ENCODE assay signal across 11 cellular contexts in genomic region chr2:240438810-240439697, GRCh38. TPM values are rescaled to one million over a fixed set of nuclear protein-coding genes. Genes with fewer than 3 reads are reported as not detected.
A peak's percentile ranks its signal among the peaks of the same experiment; 100 is the strongest.
DNase-seq lines count a peak whose midpoint lies in the region; ATAC-seq and TF ChIP-seq lines count a peak whose summit lies in the region.
"Had no signal": no experiment of that assay in that cellular context is flagged by ENCODE, and none has a peak within 500 bp of the region (broad histone marks: within the 10 kb centered on the region; RNA-seq: fewer than 3 reads in every experiment).

No MANE protein-coding gene starts in this region.

- no peak for TF ChIP-seq POLR2A in vagina (IDR thresholded peaks at IDR 0.05)

- H3F3A ChIP-seq in neural progenitor cell (ENCODE audit: low read depth) (no peaks in the 10 kb centered on the region), PC-9 (ENCODE audit: insufficient read depth, low read depth) (peaks cover 8% of the 10 kb centered on the region; the same call in 1 of the 2 replicates)

- H3K27ac ChIP-seq in fibroblast of lung (ENCODE audit: insufficient read depth, low read length) (no peak overlapping the region), neural progenitor cell (no peak overlapping the region), vagina (peak overlapping the region; percentile 67), PC-9 (no peak overlapping the region)

- POLR2A ChIA-PET in activated CD8-positive, alpha-beta T cell treated with anti-CD3 and anti-CD28 coated beads for 36 hours (lab: Charles Lee) = no interaction called here
- POLR2A ChIA-PET in activated CD8-positive, alpha-beta T cell treated with anti-CD3 and anti-CD28 coated beads, Interleukin-2, amount 10 ng/mL, durations not matched to agents 7 days and 5 days (lab: Charles Lee) = no interaction called here
- POLR2A ChIA-PET in PC-9 (lab: Charles Lee; ENCODE audit: unreplicated experiment) = interaction anchor here (0.7 to 1.1 kb wide), 2 partner anchors 11 to 205 kb away, joined by 3 read pairs; no protein-coding TSS in a partner anchor

- TF ChIP-seq CTCF in activated CD8-positive, alpha-beta T cell treated with anti-CD3 and anti-CD28 coated beads for 36 hours (IDR thresholded peaks at IDR 0.05) = no peak
- no peak for TF ChIP-seq CTCF in fibroblast of lung (conservative IDR thresholded peaks at IDR 0.05 in 1 of 2, IDR thresholded peaks at IDR 0.05 in 1 of 2; ENCODE audit: low read depth in 1 of 2, low read length in 2 of 2)
- TF ChIP-seq CTCF in neural progenitor cell (IDR thresholded peaks at IDR 0.05) = no peak
- TF ChIP-seq CTCF in vagina (IDR thresholded peaks at IDR 0.05) = no peak
- no peak for TF ChIP-seq CTCF in PC-9 (conservative IDR thresholded peaks at IDR 0.05)

- no peak for ATAC-seq in activated CD8-positive, alpha-beta T cell treated with anti-CD3 and anti-CD28 coated beads for 36 hours
- ATAC-seq in activated CD8-positive, alpha-beta T cell treated with anti-CD3 and anti-CD28 coated beads, Interleukin-2, amount 10 ng/mL, durations not matched to agents 7 days and 5 days = no peak
- ATAC-seq in HG03139 (IDR thresholded peaks at IDR 0.05; ENCODE audit: unreplicated experiment) = no peak

- peak overlapping the region; percentile 52 for H3K4me2 ChIP-seq in fibroblast of lung (ENCODE audit: extremely low read depth, insufficient read depth, low read length)
- no peak overlapping the region for H3K4me2 ChIP-seq in neural progenitor cell
- H3K4me2 ChIP-seq in PC-9 = no peak overlapping the region; the same call in 1 of the 2 replicates

- H3K9ac ChIP-seq in fibroblast of lung (ENCODE audit: insufficient read depth, low read length) = no peak overlapping the region
- no peak overlapping the region for H3K9ac ChIP-seq in neural progenitor cell

- H3K36me3 ChIP-seq in fibroblast of lung (ENCODE audit: control insufficient read depth, insufficient read depth, low read length) = peaks cover 12% of the 10 kb centered on the region
- H3K36me3 ChIP-seq in neural progenitor cell = no peaks in the 10 kb centered on the region
- H3K36me3 ChIP-seq in vagina = no peaks in the 10 kb centered on the region
- no peaks in the 10 kb centered on the region for H3K36me3 ChIP-seq in PC-9 (ENCODE audit: low read depth)

- H3K36me3 Mint-ChIP-seq in activated CD8-positive, alpha-beta T cell treated with anti-CD3 and anti-CD28 coated beads for 36 hours (ENCODE audit: low read depth) = no peaks in the 10 kb centered on the region
- H3K36me3 Mint-ChIP-seq in activated CD8-positive, alpha-beta T cell treated with anti-CD3 and anti-CD28 coated beads, Interleukin-2, amount 10 ng/mL, durations not matched to agents 7 days and 5 days (ENCODE audit: low read depth) = no peaks in the 10 kb centered on the region
- H3K36me3 Mint-ChIP-seq in neural progenitor cell = no peaks in the 10 kb centered on the region
- H3K36me3 Mint-ChIP-seq: IgD-negative memory B cell; stimulated activated memory B cell treated with anti-CD40 and anti-IgM and Interleukin-4, amounts not matched to agents 10 μg/mL and 1 μg/mL and 100 μg/mL, for 72 hours had no signal

- H4K20me1 ChIP-seq in fibroblast of lung (ENCODE audit: control insufficient read depth, extremely low read depth, insufficient read depth, low read length) (no peaks in the 10 kb centered on the region), neural progenitor cell (ENCODE audit: low read depth) (peaks cover 64% of the 10 kb centered on the region), PC-9 (ENCODE audit: insufficient read depth) (peaks cover 27% of the 10 kb centered on the region)

- H3K27me3 ChIP-seq in fibroblast of lung (ENCODE audit: control insufficient read depth, insufficient read depth, low read length) = no peaks in the 10 kb centered on the region
- peaks cover 17% of the 10 kb centered on the region for H3K27me3 ChIP-seq in neural progenitor cell
- no peaks in the 10 kb centered on the region for H3K27me3 ChIP-seq in vagina
- no peaks in the 10 kb centered on the region for H3K27me3 ChIP-seq in PC-9 (ENCODE audit: insufficient read depth, low read depth)

- H3K4me3 ChIP-seq in fibroblast of lung (replicated peaks in 1 of 4; ENCODE audit: control extremely low read depth in 1 of 4, insufficient read depth in 1 of 4, low read depth in 3 of 4, low read length in 4 of 4) (peak overlapping the region in 1 of 4 experiments; percentile 79), neural progenitor cell (no peak overlapping the region), vagina (no peak overlapping the region), PC-9 (no peak overlapping the region)

- no peak overlapping the region for H2AFZ ChIP-seq in fibroblast of lung (ENCODE audit: low read length)
- H2AFZ ChIP-seq in neural progenitor cell (replicated peaks) = no peak overlapping the region
- no peak overlapping the region for H2AFZ ChIP-seq in PC-9

- BruUV-seq in PC-9 (replicated peaks; lab: Mats Ljungman, UMichigan) = no TSS peak

- H3K27ac Mint-ChIP-seq in activated CD8-positive, alpha-beta T cell treated with anti-CD3 and anti-CD28 coated beads for 36 hours = no peak overlapping the region
- no peak overlapping the region for H3K27ac Mint-ChIP-seq in activated CD8-positive, alpha-beta T cell treated with anti-CD3 and anti-CD28 coated beads, Interleukin-2, amount 10 ng/mL, durations not matched to agents 7 days and 5 days
- H3K27ac Mint-ChIP-seq in neural progenitor cell = no peak overlapping the region
- H3K27ac Mint-ChIP-seq: activated T-cell treated with anti-CD3 and anti-CD28 coated beads, Interleukin-2, amount 50 U/mL, for 72 hours; IgD-negative memory B cell; stimulated activated memory B cell treated with anti-CD40 and anti-IgM and Interleukin-4, amounts not matched to agents 10 μg/mL and 1 μg/mL and 100 μg/mL, for 72 hours had no signal

- no peaks in the 10 kb centered on the region for H3K9me2 ChIP-seq in PC-9 (ENCODE audit: insufficient read depth)

- in situ Hi-C loops in ACHN (cut with HindIII; ENCODE audit: low pct_ligation_motif_present, low pct_unique_long_range_greater_than_20kb, low sequenced_read_pairs) = no loop called here

- no peaks in the 10 kb centered on the region for H3K9me3 Mint-ChIP-seq in activated CD8-positive, alpha-beta T cell treated with anti-CD3 and anti-CD28 coated beads for 36 hours
- H3K9me3 Mint-ChIP-seq in activated CD8-positive, alpha-beta T cell treated with anti-CD3 and anti-CD28 coated beads, Interleukin-2, amount 10 ng/mL, durations not matched to agents 7 days and 5 days (ENCODE audit: insufficient read depth) = no peaks in the 10 kb centered on the region
- no peaks in the 10 kb centered on the region for H3K9me3 Mint-ChIP-seq in neural progenitor cell
- H3K9me3 Mint-ChIP-seq: activated T-cell treated with anti-CD3 and anti-CD28 coated beads, Interleukin-2, amount 50 U/mL, for 72 hours; IgD-negative memory B cell; stimulated activated memory B cell treated with anti-CD40 and anti-IgM and Interleukin-4, amounts not matched to agents 10 μg/mL and 1 μg/mL and 100 μg/mL, for 72 hours had no signal

- DNase-seq in activated CD8-positive, alpha-beta T cell treated with anti-CD3 and anti-CD28 coated beads for 36 hours = peak; percentile 1
- DNase-seq in activated CD8-positive, alpha-beta T cell treated with anti-CD3 and anti-CD28 coated beads, Interleukin-2, amount 10 ng/mL, durations not matched to agents 7 days and 5 days = no peak
- no peak for DNase-seq in fibroblast of lung (ENCODE audit: low read depth in 2 of 2)
- no peak for DNase-seq in neural progenitor cell (ENCODE audit: low spot score)
- no peak for DNase-seq in vagina (ENCODE audit: extremely low spot score in 2 of 2)
- no peak for DNase-seq in PC-9
- no peak for DNase-seq in ACHN

- H3K4me3 Mint-ChIP-seq in activated CD8-positive, alpha-beta T cell treated with anti-CD3 and anti-CD28 coated beads for 36 hours = no peak overlapping the region
- H3K4me3 Mint-ChIP-seq in activated CD8-positive, alpha-beta T cell treated with anti-CD3 and anti-CD28 coated beads, Interleukin-2, amount 10 ng/mL, durations not matched to agents 7 days and 5 days = no peak overlapping the region
- peak overlapping the region; percentile 64 for H3K4me3 Mint-ChIP-seq in neural progenitor cell
- H3K4me3 Mint-ChIP-seq: activated T-cell treated with anti-CD3 and anti-CD28 coated beads, Interleukin-2, amount 50 U/mL, for 72 hours; stimulated activated memory B cell treated with anti-CD40 and anti-IgM and Interleukin-4, amounts not matched to agents 10 μg/mL and 1 μg/mL and 100 μg/mL, for 72 hours had no signal

- CTCF ChIA-PET in activated CD8-positive, alpha-beta T cell treated with anti-CD3 and anti-CD28 coated beads for 36 hours (lab: Charles Lee) = interaction anchor here (0.9 to 1.7 kb wide), 3 partner anchors 206 to 289 kb away, joined by 3 to 5 read pairs (median 4); no protein-coding TSS in a partner anchor
- CTCF ChIA-PET in activated CD8-positive, alpha-beta T cell treated with anti-CD3 and anti-CD28 coated beads, Interleukin-2, amount 10 ng/mL, durations not matched to agents 7 days and 5 days (lab: Charles Lee) = interaction anchor here (1.1 to 1.4 kb wide), 2 partner anchors 207 to 378 kb away, joined by 5 read pairs; no protein-coding TSS in a partner anchor
- CTCF ChIA-PET in PC-9 (lab: Charles Lee) = interaction anchor here (1.0 kb wide), 1 partner anchor 206 kb away, joined by 4 read pairs; no protein-coding TSS in a partner anchor

- H3K4me1 ChIP-seq in fibroblast of lung (ENCODE audit: control insufficient read depth, extremely low read depth, insufficient read depth, low read length) (peaks cover 18% of the 10 kb centered on the region), neural progenitor cell (peaks cover 9% of the 10 kb centered on the region), vagina (peaks cover 84% of the 10 kb centered on the region), PC-9 (replicated peaks; ENCODE audit: insufficient read depth) (peaks cover 27% of the 10 kb centered on the region)

- peaks cover 4% of the 10 kb centered on the region for H3K4me1 Mint-ChIP-seq in activated CD8-positive, alpha-beta T cell treated with anti-CD3 and anti-CD28 coated beads for 36 hours (ENCODE audit: low read depth)
- H3K4me1 Mint-ChIP-seq in activated CD8-positive, alpha-beta T cell treated with anti-CD3 and anti-CD28 coated beads, Interleukin-2, amount 10 ng/mL, durations not matched to agents 7 days and 5 days (ENCODE audit: low read depth) = peaks cover 9% of the 10 kb centered on the region
- H3K4me1 Mint-ChIP-seq in neural progenitor cell = peaks cover 14% of the 10 kb centered on the region

- intact Hi-C loops in activated CD8-positive, alpha-beta T cell treated with anti-CD3 and anti-CD28 coated beads for 36 hours (cut with micrococcal nuclease) = loop anchor here (2.0 kb wide), 1 partner anchor 206 kb away; no protein-coding TSS in a partner anchor
- intact Hi-C loops in vagina (cut with DNase I) (no loop called here), PC-9 (cut with micrococcal nuclease; ENCODE audit: unreplicated experiment) (loop anchor here (1.0 to 5.0 kb wide), 4 partner anchors 128 to 289 kb away; partner anchors contain the start of gene RNPEPL1)

- H3K27me3 Mint-ChIP-seq in activated CD8-positive, alpha-beta T cell treated with anti-CD3 and anti-CD28 coated beads for 36 hours = peaks cover 13% of the 10 kb centered on the region
- H3K27me3 Mint-ChIP-seq in activated CD8-positive, alpha-beta T cell treated with anti-CD3 and anti-CD28 coated beads, Interleukin-2, amount 10 ng/mL, durations not matched to agents 7 days and 5 days (ENCODE audit: low read depth) = peaks cover 11% of the 10 kb centered on the region
- H3K27me3 Mint-ChIP-seq in neural progenitor cell (ENCODE audit: insufficient read depth, low read depth) = peaks cover 7% of the 10 kb centered on the region

- H3K79me2 ChIP-seq in fibroblast of lung (ENCODE audit: control insufficient read depth, insufficient read depth, low read length) (peaks cover 78% of the 10 kb centered on the region), neural progenitor cell (ENCODE audit: low read depth) (peaks cover 64% of the 10 kb centered on the region), PC-9 (ENCODE audit: low read depth) (peaks cover 36% of the 10 kb centered on the region)

- H3K9me3 ChIP-seq in fibroblast of lung (ENCODE audit: control insufficient read depth, insufficient read depth, low read depth, low read length) = no peaks in the 10 kb centered on the region
- H3K9me3 ChIP-seq in neural progenitor cell (ENCODE audit: low read depth) = no peaks in the 10 kb centered on the region
- H3K9me3 ChIP-seq in vagina = no peaks in the 10 kb centered on the region
- no peaks in the 10 kb centered on the region for H3K9me3 ChIP-seq in PC-9 (ENCODE audit: insufficient read depth, low read depth)

RNA-seq across cellular contexts. Expression of gene GPC1, which starts 3.6 kb away (rescaled TPM):
- 1 to 10 TPM in 1 of 2 experiments, under 1 TPM in 1; 0.83 to 1.2 TPM for total RNA-seq in activated CD8-positive, alpha-beta T cell treated with anti-CD3 and anti-CD28 coated beads for 36 hours
- total RNA-seq in activated CD8-positive, alpha-beta T cell treated with anti-CD3 and anti-CD28 coated beads, Interleukin-2, amount 10 ng/mL, durations not matched to agents 7 days and 5 days = 1 to 10 TPM; 4.4 to 5.7 TPM
- total RNA-seq in fibroblast of lung (67.8 and 218 TPM in 2 replicates), neural progenitor cell (ENCODE audit: low replicate concordance) (14.2 and 65.0 TPM in 2 replicates), vagina (73.2 TPM), PC-9 (2021) (302 and 319 TPM in 2 replicates)
- 113 and 147 TPM in 2 replicates for polyA plus RNA-seq in fibroblast of lung
- 218 and 275 TPM in 2 replicates for polyA plus RNA-seq in fibroblast of lung (2012)
- polyA minus RNA-seq in fibroblast of lung (ENCODE audit: low replicate concordance) = 103 and 179 TPM in 2 replicates
